In the genomic region with DNA sequence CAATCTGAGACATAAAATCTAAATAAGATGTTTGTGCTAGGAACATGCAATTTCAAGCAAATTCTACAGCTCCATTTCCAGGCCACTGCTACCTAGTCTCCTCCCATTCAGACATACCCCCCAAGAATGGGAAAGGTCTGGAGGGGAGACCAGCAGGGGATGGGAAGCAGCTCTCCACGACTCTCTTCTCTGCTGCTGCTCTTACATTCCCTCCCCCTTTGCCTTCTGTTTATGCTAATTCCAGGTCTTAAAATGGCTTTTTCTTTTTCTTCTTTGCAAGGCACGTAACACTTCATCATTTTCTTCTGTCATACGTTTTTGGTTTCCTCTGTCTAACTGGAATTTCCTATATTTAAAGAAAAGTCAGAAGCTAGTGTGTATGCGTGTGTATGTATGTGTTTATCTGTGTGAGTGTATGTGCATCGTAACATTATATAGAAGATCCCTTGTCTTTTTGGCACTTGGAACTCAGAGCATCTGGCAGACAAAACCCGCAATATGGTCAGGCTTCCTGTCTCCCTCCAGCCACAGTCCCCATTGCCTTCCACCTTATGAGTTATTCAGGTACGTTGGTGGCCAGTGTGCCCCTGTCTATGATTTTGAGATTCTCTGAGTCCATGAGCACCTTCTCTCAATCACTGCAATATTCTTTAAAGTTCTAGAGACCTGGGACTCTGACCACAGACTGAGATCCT, we compare ENCODE assay signal across 17 cellular contexts.
A peak's percentile ranks its signal among the peaks of the same experiment; 100 is the strongest.
DNase-seq lines count a peak whose midpoint lies in the region; TF ChIP-seq lines count a peak whose summit lies in the region.
"Had no signal": no experiment of that assay in that cellular context is flagged by ENCODE, and none has a peak within 500 bp of the region (broad histone marks: within the 10 kb centered on the region; RNA-seq: fewer than 3 reads in every experiment).

No MANE protein-coding gene starts in this region.

- no peaks in the 10 kb centered on the region for H3K79me2 ChIP-seq in KMS-11 (ENCODE audit: insufficient read depth, low read depth)

- H3K36me3 ChIP-seq in KMS-11 (ENCODE audit: insufficient read depth) = no peaks in the 10 kb centered on the region
- H3K36me3 ChIP-seq: BE2C had no signal

- peak overlapping the region; percentile 22; the same call in 1 of the 2 replicates for H2AFZ ChIP-seq in KMS-11 (ENCODE audit: low read depth)

- H3K4me3 ChIP-seq in KMS-11 (IDR thresholded peaks at IDR 0.05; ENCODE audit: insufficient read depth, low read depth, low read length) = no peak overlapping the region

- H3K4me1 ChIP-seq in KMS-11 (ENCODE audit: low read depth, poor library complexity, severe bottlenecking) = peaks cover 63% of the 10 kb centered on the region

- H3K4me2 ChIP-seq in KMS-11 = peak overlapping the region; percentile 66

- H4K20me1 ChIP-seq in KMS-11 (ENCODE audit: insufficient read depth) = no peaks in the 10 kb centered on the region

- H3K27ac ChIP-seq in KMS-11 = peak overlapping the region; percentile 63
- peak overlapping the region; percentile 17 for H3K27ac ChIP-seq in angular gyrus (ENCODE audit: low read depth, low read length)
- H3K27ac ChIP-seq in epithelial cell of prostate = peak overlapping the region; percentile 81

- in situ Hi-C loops in G401 (cut with HindIII; ENCODE audit: low sequenced_read_pairs) = no loop called here

- DNase-seq in G401 (ENCODE audit: low spot score) (peak; percentile 83), epithelial cell of prostate (ENCODE audit: low read depth, low spot score) (no peak), DMS53 treated with DMSO at 0.1 percent for 48 hours (lab: John Stamatoyannopoulos, UW; ENCODE audit: unreplicated experiment) (no peak), DMS79 (lab: John Stamatoyannopoulos, UW) (no peak), Ammon's horn (ENCODE audit: low spot score) (no peak), HUDEP-2 (lab: John Stamatoyannopoulos, UW; ENCODE audit: unreplicated experiment in 76 of 76) (no peak)
- DNase-seq: BE2C; CD4-positive, CD25-positive, alpha-beta regulatory T cell; CD8-positive, alpha-beta memory T cell; COR-L47; DMS153; DND-41; EL; GOT3; H9 had no signal

- H3K27me3 ChIP-seq in KMS-11 (ENCODE audit: insufficient read depth, low read depth) = no peaks in the 10 kb centered on the region
- H3K27me3 ChIP-seq: BE2C had no signal

- H3K9ac ChIP-seq in KMS-11 = no peak overlapping the region

- TF ChIP-seq CTCF in KMS-11 (conservative IDR thresholded peaks at IDR 0.05; ENCODE audit: low read depth, low read length) = no peak

Comparison
In these comparisons a context has a peak if more than half of its experiments do, and no peak if none do; other contexts are left out.
1. H3K27ac ChIP-seq: peak in every context shown above with its lines; median percentile 81 in epithelial cell of prostate; 63 in KMS-11; 17 in angular gyrus.